In the genomic region with DNA sequence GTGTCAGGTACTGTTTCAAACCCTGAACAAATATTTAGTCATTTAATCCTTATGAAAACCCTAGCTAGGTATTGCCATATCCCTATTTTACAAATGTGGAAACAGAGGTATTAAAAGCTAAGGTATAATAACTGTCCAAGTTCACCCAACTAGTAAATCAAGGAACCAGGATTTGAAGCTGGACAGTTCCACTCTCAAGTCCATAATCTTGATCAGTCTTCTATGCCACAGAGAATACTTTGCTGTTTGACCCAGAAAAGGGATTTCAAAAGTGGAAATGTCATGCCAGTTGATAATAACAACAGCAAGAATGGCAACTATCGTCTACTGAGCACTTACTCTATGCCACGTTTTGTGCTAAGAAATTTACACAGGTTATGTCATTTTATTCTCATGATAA, we compare ENCODE assay signal across 31 cellular contexts.
"Had no signal": no experiment of that assay in that cellular context is flagged by ENCODE, and none has a peak within 500 bp of the region (broad histone marks: within the 10 kb centered on the region; RNA-seq: fewer than 3 reads in every experiment).

No MANE protein-coding gene starts in this region.

- H3K4me1 ChIP-seq: ascending aorta, breast epithelium had no signal

- H3K4me3 Mint-ChIP-seq: activated CD4-positive, alpha-beta memory T cell treated with anti-CD3 and anti-CD28 coated beads, Interleukin-2, amount 10 ng/mL, durations not matched to agents 7 days and 5 days; activated CD4-positive, alpha-beta T cell treated with anti-CD3 and anti-CD28 coated beads, Interleukin-2, amount 10 ng/mL, durations not matched to agents 7 days and 5 days; activated naive CD4-positive, alpha-beta T cell treated with anti-CD3 and anti-CD28 coated beads, Interleukin-2, amount 10 ng/mL, durations not matched to agents 7 days and 5 days; activated naive CD8-positive, alpha-beta T cell treated with anti-CD3 and anti-CD28 coated beads, Interleukin-2, amount 10 ng/mL, durations not matched to agents 7 days and 5 days; activated T-cell treated with anti-CD3 and anti-CD28 coated beads, Interleukin-2, amount 50 U/mL, for 24 hours; activated T-cell treated with anti-CD3 and anti-CD28 coated beads, Interleukin-2, amount 50 U/mL, for 72 hours; brain; dendritic cell treated with granulocyte-macrophage colony-stimulating factor and Interleukin-4, amounts not matched to agents 40 ng/mL and 50 ng/mL, for 4 days; endodermal cell; WTC11 had no signal

- H3K4me3 ChIP-seq: ascending aorta, breast epithelium, cardiac muscle cell, coronary artery, dorsolateral prefrontal cortex had no signal

- H3K4me1 Mint-ChIP-seq: activated CD4-positive, alpha-beta memory T cell treated with anti-CD3 and anti-CD28 coated beads, Interleukin-2, amount 10 ng/mL, durations not matched to agents 7 days and 5 days had no signal

- FAIRE-seq: frontal cortex, TTC549 had no signal

- H3K9me3 ChIP-seq: ascending aorta, breast epithelium had no signal

- ATAC-seq: activated naive CD4-positive, alpha-beta T cell treated with anti-CD3 and anti-CD28 coated beads, Interleukin-2, amount 50 U/mL, for 72 hours; activated T-cell treated with anti-CD3 and anti-CD28 coated beads, Interleukin-2, amount 50 U/mL, for 72 hours; WTC11 had no signal

- H3K27me3 ChIP-seq: ascending aorta, breast epithelium, cardiac muscle cell, dorsolateral prefrontal cortex had no signal

- H3K36me3 ChIP-seq: ascending aorta, breast epithelium, cardiac muscle cell had no signal

- H3K27ac Mint-ChIP-seq: activated CD4-positive, alpha-beta memory T cell treated with anti-CD3 and anti-CD28 coated beads, Interleukin-2, amount 10 ng/mL, durations not matched to agents 7 days and 5 days; activated CD4-positive, alpha-beta T cell treated with anti-CD3 and anti-CD28 coated beads, Interleukin-2, amount 10 ng/mL, durations not matched to agents 7 days and 5 days; activated naive CD4-positive, alpha-beta T cell treated with anti-CD3 and anti-CD28 coated beads, Interleukin-2, amount 10 ng/mL, durations not matched to agents 7 days and 5 days; activated naive CD4-positive, alpha-beta T cell treated with anti-CD3 and anti-CD28 coated beads, Interleukin-2, amount 50 U/mL, for 72 hours; activated naive CD8-positive, alpha-beta T cell treated with anti-CD3 and anti-CD28 coated beads, Interleukin-2, amount 10 ng/mL, durations not matched to agents 7 days and 5 days; activated T-cell treated with anti-CD3 and anti-CD28 coated beads, Interleukin-2, amount 50 U/mL, for 24 hours; activated T-cell treated with anti-CD3 and anti-CD28 coated beads, Interleukin-2, amount 50 U/mL, for 72 hours; brain; dendritic cell treated with granulocyte-macrophage colony-stimulating factor and Interleukin-4, amounts not matched to agents 40 ng/mL and 50 ng/mL, for 4 days; WTC11 had no signal

- H3K27ac ChIP-seq: ascending aorta, cardiac muscle cell, coronary artery, dorsolateral prefrontal cortex, VCaP had no signal

- H3K36me3 Mint-ChIP-seq: activated naive CD4-positive, alpha-beta T cell treated with anti-CD3 and anti-CD28 coated beads, Interleukin-2, amount 10 ng/mL, durations not matched to agents 7 days and 5 days; activated naive CD4-positive, alpha-beta T cell treated with anti-CD3 and anti-CD28 coated beads, Interleukin-2, amount 50 U/mL, for 72 hours; activated naive CD8-positive, alpha-beta T cell treated with anti-CD3 and anti-CD28 coated beads, Interleukin-2, amount 10 ng/mL, durations not matched to agents 7 days and 5 days; brain; WTC11 had no signal

- H3K27me3 Mint-ChIP-seq: activated CD4-positive, alpha-beta memory T cell treated with anti-CD3 and anti-CD28 coated beads, Interleukin-2, amount 10 ng/mL, durations not matched to agents 7 days and 5 days; activated CD4-positive, alpha-beta T cell treated with anti-CD3 and anti-CD28 coated beads, Interleukin-2, amount 10 ng/mL, durations not matched to agents 7 days and 5 days; activated T-cell treated with anti-CD3 and anti-CD28 coated beads, Interleukin-2, amount 50 U/mL, for 24 hours; dendritic cell treated with granulocyte-macrophage colony-stimulating factor and Interleukin-4, amounts not matched to agents 40 ng/mL and 50 ng/mL, for 4 days had no signal

- DNase-seq: activated CD4-positive, alpha-beta memory T cell treated with anti-CD3 and anti-CD28 coated beads, Interleukin-2, amount 10 ng/mL, durations not matched to agents 7 days and 5 days; activated CD4-positive, alpha-beta T cell treated with anti-CD3 and anti-CD28 coated beads for 1 hour; activated CD4-positive, alpha-beta T cell treated with anti-CD3 and anti-CD28 coated beads for 4 hours; activated CD4-positive, alpha-beta T cell treated with anti-CD3 and anti-CD28 coated beads, Interleukin-2, amount 50 U/mL, for 4 hours; activated CD8-positive, alpha-beta memory T cell treated with anti-CD3 and anti-CD28 coated beads, Interleukin-2, amount 50 U/mL, for 48 hours; activated gamma-delta T cell; activated naive CD4-positive, alpha-beta T cell; activated naive CD8-positive, alpha-beta T cell treated with anti-CD3 and anti-CD28 coated beads, Interleukin-2, amount 10 ng/mL, durations not matched to agents 7 days and 5 days; activated T-cell treated with anti-CD3 and anti-CD28 coated beads for 4 hours; activated T-cell treated with anti-CD3 and anti-CD28 coated beads, Interleukin-2, amount 50 U/mL, for 24 hours; activated T-cell treated with anti-CD3 and anti-CD28 coated beads, Interleukin-2, amount 50 U/mL, for 72 hours; central memory CD4-positive, alpha-beta T cell; dorsolateral prefrontal cortex; effector memory CD4-positive, alpha-beta T cell; foreskin fibroblast; head of caudate nucleus; hippocampal formation had no signal
